ENCODE assay signal across 21 cellular contexts in the genomic region with DNA sequence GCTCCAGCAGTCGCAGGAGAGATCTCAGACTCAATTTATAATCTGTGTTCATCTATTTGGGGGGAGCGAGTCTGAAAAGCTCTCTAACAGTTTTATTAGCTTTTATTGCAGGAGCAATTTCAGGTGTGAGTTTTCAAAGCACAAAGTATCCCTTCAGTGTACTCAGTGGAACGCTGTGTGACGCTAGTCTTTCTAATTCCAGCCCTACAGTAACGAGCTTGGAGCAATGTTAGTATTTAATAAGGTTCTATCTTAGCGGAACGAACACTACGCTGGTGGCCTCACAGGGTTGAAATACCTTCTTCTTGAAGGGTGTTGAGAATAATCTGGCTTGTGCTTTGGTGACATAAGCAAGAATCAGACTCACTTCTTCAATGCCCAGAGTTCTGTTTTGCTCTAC. TPM values are rescaled to one million over a fixed set of nuclear protein-coding genes. Genes with fewer than 3 reads are reported as not detected.
DNase-seq lines count a peak whose midpoint lies in the region; ATAC-seq, FAIRE-seq and TF ChIP-seq lines count a peak whose summit lies in the region.
"Had no signal": no experiment of that assay in that cellular context is flagged by ENCODE, and none has a peak within 500 bp of the region (broad histone marks: within the 10 kb centered on the region; RNA-seq: fewer than 3 reads in every experiment).

No MANE protein-coding gene starts in this region.

- H3K23ac ChIP-seq in mesendoderm (ENCODE audit: low read length) = no peak overlapping the region

- H3K27me3 ChIP-seq in bronchial epithelial cell (ENCODE audit: control insufficient read depth, insufficient read depth, low read length) = no peaks in the 10 kb centered on the region
- H3K27me3 ChIP-seq in mesendoderm (ENCODE audit: insufficient read depth, low read length, poor library complexity) = no peaks in the 10 kb centered on the region
- H3K27me3 ChIP-seq in right lobe of liver = no peaks in the 10 kb centered on the region
- H3K27me3 ChIP-seq: BE2C had no signal

- no peaks in the 10 kb centered on the region for H3K9me3 Mint-ChIP-seq in Calu3 (ENCODE audit: low read depth, unreplicated experiment)
- H3K9me3 Mint-ChIP-seq: CD4-positive, alpha-beta memory T cell had no signal

- no peak overlapping the region for H3K9ac ChIP-seq in mesendoderm (ENCODE audit: low read length)

- H3K27ac Mint-ChIP-seq in Calu3 (ENCODE audit: unreplicated experiment) = peak overlapping the region; percentile 85
- H3K27ac Mint-ChIP-seq: CD4-positive, alpha-beta memory T cell; HFFc6 had no signal

- H3K27ac ChIP-seq in mesendoderm (ENCODE audit: low read depth, low read length) (no peak overlapping the region), right lobe of liver (no peak overlapping the region)
- H3K27ac ChIP-seq: C4-2B had no signal

- H2BK15ac ChIP-seq in mesendoderm (replicated peaks; ENCODE audit: low read depth) = no peak overlapping the region

- H3K4me3 Mint-ChIP-seq in Calu3 (ENCODE audit: low read depth, unreplicated experiment) = peak overlapping the region; percentile 92
- H3K4me3 Mint-ChIP-seq: CD4-positive, alpha-beta memory T cell; HFFc6 had no signal

- peaks cover 20% of the 10 kb centered on the region for H3K79me1 ChIP-seq in mesendoderm (ENCODE audit: low read length)

- H4K8ac ChIP-seq in mesendoderm (ENCODE audit: low read depth, low read length) = no peak overlapping the region

- peaks cover 25% of the 10 kb centered on the region for H3K79me2 ChIP-seq in mesendoderm (ENCODE audit: control insufficient read depth, insufficient read depth, low read length)

- FAIRE-seq in bronchial epithelial cell (lab: Jason Lieb, UNC) = peak; percentile 72
- FAIRE-seq: A204.1, D721Med, H1 had no signal

- H3K18ac ChIP-seq in mesendoderm (ENCODE audit: low read length) = no peak overlapping the region

- H2BK5ac ChIP-seq in mesendoderm (ENCODE audit: low read length) = peak overlapping the region; percentile 24

- ATAC-seq in HG02588 (IDR thresholded peaks at IDR 0.05; ENCODE audit: unreplicated experiment) = no peak
- no peak for ATAC-seq in GM18867 (IDR thresholded peaks at IDR 0.05; ENCODE audit: unreplicated experiment)
- no peak for ATAC-seq in right lobe of liver

- H3K36me3 ChIP-seq in bronchial epithelial cell (ENCODE audit: control insufficient read depth, insufficient read depth, low read length) = no peaks in the 10 kb centered on the region
- no peaks in the 10 kb centered on the region for H3K36me3 ChIP-seq in mesendoderm (ENCODE audit: control insufficient read depth, insufficient read depth, low read length)
- no peaks in the 10 kb centered on the region for H3K36me3 ChIP-seq in right lobe of liver
- H3K36me3 ChIP-seq: BE2C, HAP-1 had no signal

- TF ChIP-seq POLR2A in right lobe of liver (IDR thresholded peaks at IDR 0.05) = no peak

- peaks cover 96% of the 10 kb centered on the region for H3K36me3 Mint-ChIP-seq in Calu3 (ENCODE audit: insufficient read depth, unreplicated experiment)
- H3K36me3 Mint-ChIP-seq: CD4-positive, alpha-beta memory T cell had no signal

- CTCF ChIA-PET in Calu3 (lab: Charles Lee) = no interaction called here

- no peak overlapping the region for H3K4me2 ChIP-seq in mesendoderm (ENCODE audit: low read length)

- intact Hi-C loops in Calu3 (cut with micrococcal nuclease; ENCODE audit: unreplicated experiment) = loop anchor here (10.0 kb wide), 1 partner anchor 866 kb away; no protein-coding TSS in a partner anchor
- intact Hi-C loops in right lobe of liver (cut with DNase I) = no loop called here

- H3K4me1 ChIP-seq in mesendoderm (ENCODE audit: control insufficient read depth, low read depth, low read length) (peaks cover 22% of the 10 kb centered on the region), right lobe of liver (no peaks in the 10 kb centered on the region)
- H3K4me1 ChIP-seq: BE2C, HAP-1 had no signal

- peak overlapping the region; percentile 54 for H3K56ac ChIP-seq in mesendoderm (ENCODE audit: low read length)

- DNase-seq in Calu3 (no peak), NCI-H187 treated with DMSO at 0.1 percent for 48 hours (lab: John Stamatoyannopoulos, UW) (peak; percentile 32), bronchial epithelial cell (ENCODE audit: low read depth) (no peak), mesendoderm (no peak), right lobe of liver (no peak), NCI-H1436 (lab: John Stamatoyannopoulos, UW) (no peak)
- DNase-seq: BE2C; CD4-positive, alpha-beta memory T cell; DMS153; DMS79 treated with DMSO at 0.1 percent for 48 hours; EL; GDM1; HFFc6; IMR-90 had no signal

- BruUV-seq in Calu3 (replicated peaks; lab: Mats Ljungman, UMichigan) = no TSS peak

- H3K4me3 ChIP-seq in bronchial epithelial cell (ENCODE audit: low read depth, low read length) (no peak overlapping the region), mesendoderm (ENCODE audit: low read length) (no peak overlapping the region), right lobe of liver (no peak overlapping the region)
- H3K4me3 ChIP-seq: HAP-1 had no signal

- peaks cover 47% of the 10 kb centered on the region for H3K4me1 Mint-ChIP-seq in Calu3 (ENCODE audit: low read depth, unreplicated experiment)
- H3K4me1 Mint-ChIP-seq: CD4-positive, alpha-beta memory T cell had no signal

- H3K27me3 Mint-ChIP-seq in Calu3 (ENCODE audit: unreplicated experiment) = no peaks in the 10 kb centered on the region

- no peaks in the 10 kb centered on the region for H3K9me3 ChIP-seq in right lobe of liver
- H3K9me3 ChIP-seq: BE2C, HAP-1 had no signal

- no peak for TF ChIP-seq CTCF in Calu3 (IDR thresholded peaks at IDR 0.05; ENCODE audit: unreplicated experiment)
- TF ChIP-seq CTCF in bronchial epithelial cell (IDR thresholded peaks at IDR 0.05; ENCODE audit: insufficient read depth, low read length, severe bottlenecking) = no peak
- no peak for TF ChIP-seq CTCF in right lobe of liver (IDR thresholded peaks at IDR 0.05)

- no peak overlapping the region for H4K5ac ChIP-seq in mesendoderm (ENCODE audit: low read length)

- H3K4ac ChIP-seq in mesendoderm (ENCODE audit: low read depth, low read length) = no peak overlapping the region

- H2AK5ac ChIP-seq in mesendoderm (ENCODE audit: low read length) = no peak overlapping the region

- no peak overlapping the region for H2BK120ac ChIP-seq in mesendoderm (ENCODE audit: low read depth, low read length)

- WGBS in mesendoderm (ENCODE audit: extremely low coverage, insufficient coverage, low lambda C conversion rate) = no CpG with 5 or more reads among the region's 8 CpGs
- 77% methylated on average over 5 of the region's 8 CpGs for WGBS in right lobe of liver (ENCODE audit: insufficient coverage, low coverage, low lambda C conversion rate, missing lambda C conversion rate)

RNA-seq across cellular contexts. Expression of a gene that starts 8.4 kb away (rescaled TPM):
- total RNA-seq in Calu3 (2022) (80.8 and 86.7 TPM in 2 replicates), bronchial epithelial cell (1.8 and 2.4 TPM in 2 replicates), right lobe of liver (1 to 10 TPM in 1 of 6 experiments, under 1 TPM in 5; 0.11 to 1.2 (median 0.25) TPM)
- polyA plus RNA-seq in mesendoderm (2013, experiment 1 of 2) = 1.2 TPM
- 1.2 TPM for polyA plus RNA-seq in mesendoderm (2013, experiment 2 of 2)
- total RNA-seq: HFFc6, IMR-90 had no signal
- polyA plus RNA-seq: CD4-positive, alpha-beta memory T cell had no signal

Comparison
In these comparisons a context has a peak if more than half of its experiments do, and no peak if none do; other contexts are left out.
1. RNA of a gene that starts 8.4 kb away (total RNA-seq): 80.8 to 86.7 TPM in Calu3; 1.8 to 2.4 TPM in bronchial epithelial cell and 0.11 to 1.2 TPM in right lobe of liver; every median in the first group is over 10 times any median in the second.